In genomic region chr1:193059282-193060225, GRCh38 we compare ENCODE assay signal across 1 cellular context.
TF ChIP-seq lines count a peak whose summit lies in the region.

Gene RO60 (plus strand): TSS chr1:193059612. CDS start chr1:193069055, 9,443 bp downstream.
A gene with protein sequence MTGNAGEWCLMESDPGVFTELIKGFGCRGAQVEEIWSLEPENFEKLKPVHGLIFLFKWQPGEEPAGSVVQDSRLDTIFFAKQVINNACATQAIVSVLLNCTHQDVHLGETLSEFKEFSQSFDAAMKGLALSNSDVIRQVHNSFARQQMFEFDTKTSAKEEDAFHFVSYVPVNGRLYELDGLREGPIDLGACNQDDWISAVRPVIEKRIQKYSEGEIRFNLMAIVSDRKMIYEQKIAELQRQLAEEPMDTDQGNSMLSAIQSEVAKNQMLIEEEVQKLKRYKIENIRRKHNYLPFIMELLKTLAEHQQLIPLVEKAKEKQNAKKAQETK (minus strand): TSS chr1:193059360. CDS start chr1:193059260, 100 bp downstream.

TF ChIP-seq in WTC11, 78 proteins besides CTCF, POLR2A, EP300 and RAD21 (continued from another document):
- TF ChIP-seq, protein P1, sequence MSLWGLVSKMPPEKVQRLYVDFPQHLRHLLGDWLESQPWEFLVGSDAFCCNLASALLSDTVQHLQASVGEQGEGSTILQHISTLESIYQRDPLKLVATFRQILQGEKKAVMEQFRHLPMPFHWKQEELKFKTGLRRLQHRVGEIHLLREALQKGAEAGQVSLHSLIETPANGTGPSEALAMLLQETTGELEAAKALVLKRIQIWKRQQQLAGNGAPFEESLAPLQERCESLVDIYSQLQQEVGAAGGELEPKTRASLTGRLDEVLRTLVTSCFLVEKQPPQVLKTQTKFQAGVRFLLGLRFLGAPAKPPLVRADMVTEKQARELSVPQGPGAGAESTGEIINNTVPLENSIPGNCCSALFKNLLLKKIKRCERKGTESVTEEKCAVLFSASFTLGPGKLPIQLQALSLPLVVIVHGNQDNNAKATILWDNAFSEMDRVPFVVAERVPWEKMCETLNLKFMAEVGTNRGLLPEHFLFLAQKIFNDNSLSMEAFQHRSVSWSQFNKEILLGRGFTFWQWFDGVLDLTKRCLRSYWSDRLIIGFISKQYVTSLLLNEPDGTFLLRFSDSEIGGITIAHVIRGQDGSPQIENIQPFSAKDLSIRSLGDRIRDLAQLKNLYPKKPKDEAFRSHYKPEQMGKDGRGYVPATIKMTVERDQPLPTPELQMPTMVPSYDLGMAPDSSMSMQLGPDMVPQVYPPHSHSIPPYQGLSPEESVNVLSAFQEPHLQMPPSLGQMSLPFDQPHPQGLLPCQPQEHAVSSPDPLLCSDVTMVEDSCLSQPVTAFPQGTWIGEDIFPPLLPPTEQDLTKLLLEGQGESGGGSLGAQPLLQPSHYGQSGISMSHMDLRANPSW (CRISPR knock-in tag; conservative IDR thresholded peaks at IDR 0.05; ENCODE audit: low read depth): no peak
- TF ChIP-seq NFE2L1 (CRISPR knock-in tag; IDR thresholded peaks at IDR 0.05) (peak; percentile 67; the same call in 1 of the 2 replicates), PRDM15 (CRISPR knock-in tag; IDR thresholded peaks at IDR 0.05) (peak; percentile 41), ZNF532 (CRISPR knock-in tag; IDR thresholded peaks at IDR 0.05; ENCODE audit: borderline replicate concordance) (peak; percentile 70; the same call in 1 of the 2 replicates), PRRX2 (CRISPR knock-in tag; IDR thresholded peaks at IDR 0.05) (no peak), ETV6 (CRISPR knock-in tag; IDR thresholded peaks at IDR 0.05) (peak; percentile 84)
